1 cellular context compared by ENCODE assay signal in genomic region chr14:52052289-52052943, GRCh38.
TF ChIP-seq lines count a peak whose summit lies in the region.

No MANE protein-coding gene starts in this region.

TF ChIP-seq in WTC11, 78 proteins besides CTCF, POLR2A, EP300 and RAD21 (continued from another document):
- no peak for TF ChIP-seq ATF2 (CRISPR knock-in tag; IDR thresholded peaks at IDR 0.05; ENCODE audit: borderline replicate concordance, low read depth)
- no peak for TF ChIP-seq ZNF232 (CRISPR knock-in tag; IDR thresholded peaks at IDR 0.05)
- TF ChIP-seq ZNF263 (CRISPR knock-in tag; IDR thresholded peaks at IDR 0.05; ENCODE audit: low read depth): no peak
- TF ChIP-seq, protein P1, sequence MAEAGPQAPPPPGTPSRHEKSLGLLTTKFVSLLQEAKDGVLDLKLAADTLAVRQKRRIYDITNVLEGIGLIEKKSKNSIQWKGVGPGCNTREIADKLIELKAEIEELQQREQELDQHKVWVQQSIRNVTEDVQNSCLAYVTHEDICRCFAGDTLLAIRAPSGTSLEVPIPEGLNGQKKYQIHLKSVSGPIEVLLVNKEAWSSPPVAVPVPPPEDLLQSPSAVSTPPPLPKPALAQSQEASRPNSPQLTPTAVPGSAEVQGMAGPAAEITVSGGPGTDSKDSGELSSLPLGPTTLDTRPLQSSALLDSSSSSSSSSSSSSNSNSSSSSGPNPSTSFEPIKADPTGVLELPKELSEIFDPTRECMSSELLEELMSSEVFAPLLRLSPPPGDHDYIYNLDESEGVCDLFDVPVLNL (CRISPR knock-in tag; IDR thresholded peaks at IDR 0.05; ENCODE audit: borderline replicate concordance, low read depth): no peak
- no peak for TF ChIP-seq ZBTB21 (CRISPR knock-in tag; IDR thresholded peaks at IDR 0.05; ENCODE audit: borderline replicate concordance)
TF ChIP-seq in WTC11: peak in this region for 0.
